8 cellular contexts compared by ENCODE assay signal in the genomic region with DNA sequence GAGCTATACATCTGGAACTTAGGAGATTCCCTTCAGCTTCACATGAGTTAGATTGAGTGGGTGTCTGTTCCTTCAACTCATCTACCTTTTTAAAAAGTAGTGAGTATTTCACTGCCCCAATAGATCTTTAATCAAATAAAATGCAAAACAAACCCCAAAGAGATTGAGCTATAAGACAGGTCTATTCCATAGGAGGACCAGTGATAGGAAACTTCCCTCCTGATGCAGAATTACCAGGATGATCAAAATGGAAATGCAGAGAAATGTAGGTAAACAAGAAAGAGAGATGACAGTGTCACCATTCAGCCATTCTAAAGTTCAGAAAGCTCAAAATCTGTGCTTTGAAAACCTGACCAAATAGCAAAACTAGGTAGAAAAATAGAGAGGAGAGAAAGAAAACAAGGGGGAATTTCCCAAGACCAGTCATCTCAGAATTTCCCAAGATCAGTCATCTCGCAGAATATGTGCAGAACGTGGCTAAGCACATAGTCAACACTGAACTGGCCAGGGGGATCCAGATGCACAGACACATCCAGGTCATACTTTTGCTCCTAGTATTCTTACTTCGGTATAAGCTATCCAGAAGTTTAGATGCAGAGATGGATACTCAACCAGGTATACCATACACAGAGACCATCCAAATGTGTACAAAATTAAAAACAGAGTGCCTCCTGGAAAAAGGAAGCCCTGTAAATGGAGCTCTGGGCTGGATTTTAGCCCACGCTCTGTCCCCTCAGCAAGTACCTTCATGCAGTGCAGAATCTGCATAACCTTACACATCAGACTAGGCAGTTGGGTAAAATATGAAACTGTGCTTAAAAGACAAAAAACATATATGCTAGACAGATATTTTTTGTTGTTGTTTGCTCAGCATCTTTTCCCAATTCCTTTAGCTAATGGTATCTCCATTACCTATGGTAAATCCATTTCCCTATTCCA. TPM values are rescaled to one million over a fixed set of nuclear protein-coding genes. Genes with fewer than 3 reads are reported as not detected.
DNase-seq lines count a peak whose midpoint lies in the region; ATAC-seq and TF ChIP-seq lines count a peak whose summit lies in the region.

No MANE protein-coding gene starts in this region.

- H3K9me3 Mint-ChIP-seq in neural progenitor cell, result no peaks in the 10 kb centered on the region

- H3K4me2 ChIP-seq in neural progenitor cell (no peak overlapping the region), hepatocyte (no peak overlapping the region)

- H3F3A ChIP-seq in neural progenitor cell (ENCODE audit: low read depth), result no peaks in the 10 kb centered on the region

- no peak overlapping the region for H3K27ac Mint-ChIP-seq in neural progenitor cell

- WGBS in hepatocyte (ENCODE audit: low lambda C conversion rate, missing lambda C conversion rate), result 88% methylated on average over 4 of the region's 4 CpGs

- H3K27ac ChIP-seq in neural progenitor cell (no peak overlapping the region), hepatocyte (no peak overlapping the region)

- H3K9ac ChIP-seq in neural progenitor cell, result no peak overlapping the region

- no peaks in the 10 kb centered on the region for H3K4me1 Mint-ChIP-seq in neural progenitor cell

- H3K4me1 ChIP-seq in neural progenitor cell (no peaks in the 10 kb centered on the region), hepatocyte (ENCODE audit: insufficient read depth) (no peaks in the 10 kb centered on the region)

- no peaks in the 10 kb centered on the region for H3K36me3 Mint-ChIP-seq in neural progenitor cell

- H3K27me3 Mint-ChIP-seq in neural progenitor cell (ENCODE audit: insufficient read depth, low read depth), result no peaks in the 10 kb centered on the region

- no peak overlapping the region for H2AFZ ChIP-seq in neural progenitor cell (replicated peaks)
- H2AFZ ChIP-seq in hepatocyte, result no peak overlapping the region

- no peaks in the 10 kb centered on the region for H3K79me2 ChIP-seq in neural progenitor cell (ENCODE audit: low read depth)
- no peaks in the 10 kb centered on the region for H3K79me2 ChIP-seq in hepatocyte

- no peaks in the 10 kb centered on the region for H3K9me2 ChIP-seq in hepatocyte (replicated peaks; ENCODE audit: insufficient read depth)

- TF ChIP-seq CTCF in epithelial cell of proximal tubule (conservative IDR thresholded peaks at IDR 0.05; ENCODE audit: low read depth, low read length) (no peak), neural progenitor cell (IDR thresholded peaks at IDR 0.05) (no peak), hepatocyte (IDR thresholded peaks at IDR 0.05; ENCODE audit: poor library complexity) (no peak)

- DNase-seq in AG08395 (ENCODE audit: low spot score) (peak; percentile 26), epithelial cell of proximal tubule (ENCODE audit: low read depth) (peak; percentile 66), GDM1 (lab: John Stamatoyannopoulos, UW) (no peak), neural progenitor cell (ENCODE audit: low spot score) (no peak), hepatocyte (ENCODE audit: low spot score) (no peak)
- DNase-seq in activated CD8-positive, alpha-beta memory T cell treated with anti-CD3 and anti-CD28 coated beads, Interleukin-2, amount 50 U/mL, for 4 hours, result no peak

- no peaks in the 10 kb centered on the region for H3K27me3 ChIP-seq in neural progenitor cell
- H3K27me3 ChIP-seq in hepatocyte, result no peaks in the 10 kb centered on the region

- no peaks in the 10 kb centered on the region for H4K20me1 ChIP-seq in neural progenitor cell (ENCODE audit: low read depth)
- H4K20me1 ChIP-seq in hepatocyte (ENCODE audit: insufficient read depth, poor library complexity, severe bottlenecking), result no peaks in the 10 kb centered on the region

- H3K4me3 Mint-ChIP-seq in neural progenitor cell, result no peak overlapping the region

- no peak overlapping the region for H3K4me3 ChIP-seq in epithelial cell of proximal tubule (ENCODE audit: low read depth, low read length)
- no peak overlapping the region for H3K4me3 ChIP-seq in neural progenitor cell
- no peak overlapping the region for H3K4me3 ChIP-seq in hepatocyte

- H3K9me3 ChIP-seq in neural progenitor cell (ENCODE audit: low read depth) (no peaks in the 10 kb centered on the region), hepatocyte (ENCODE audit: low read depth) (no peaks in the 10 kb centered on the region)

- no peaks in the 10 kb centered on the region for H3K36me3 ChIP-seq in neural progenitor cell
- no peaks in the 10 kb centered on the region for H3K36me3 ChIP-seq in hepatocyte (replicated peaks; ENCODE audit: insufficient read depth, low read depth)

- peak; percentile 77 for ATAC-seq in GM19397 (IDR thresholded peaks at IDR 0.05; ENCODE audit: unreplicated experiment)
- peak; percentile 90 for ATAC-seq in HG03354 (IDR thresholded peaks at IDR 0.05; ENCODE audit: poor library complexity, severe bottlenecking, unreplicated experiment)

RNA-seq across cellular contexts. Expression of a gene that starts 27.4 kb away (rescaled TPM):
- total RNA-seq in epithelial cell of proximal tubule (19.7 and 24.4 TPM in 2 replicates), neural progenitor cell (ENCODE audit: low replicate concordance) (1.7 and 11.9 TPM in 2 replicates), hepatocyte (42.8 and 48.2 TPM in 2 replicates)
- 8.3 and 8.4 TPM in 2 replicates for polyA plus RNA-seq in hepatocyte

RNA-seq across cellular contexts. Expression of a gene that starts 55.5 kb away (rescaled TPM):
- total RNA-seq in epithelial cell of proximal tubule (17.4 and 20.9 TPM in 2 replicates), neural progenitor cell (ENCODE audit: low replicate concordance) (8.6 and 8.9 TPM in 2 replicates), hepatocyte (2.4 and 2.8 TPM in 2 replicates)
- 14.0 and 16.2 TPM in 2 replicates for polyA plus RNA-seq in hepatocyte

Comparison
In these comparisons a context has a peak if more than half of its experiments do, and no peak if none do; other contexts are left out.
1. DNase-seq: peak in AG08395 (single experiment) and epithelial cell of proximal tubule (single experiment); none in GDM1 (single experiment), activated CD8-positive, alpha-beta memory T cell treated with anti-CD3 and anti-CD28 coated beads, Interleukin-2, amount 50 U/mL, for 4 hours (single experiment), neural progenitor cell (single experiment) and hepatocyte (single experiment).